Comparison of ENCODE assay signal across 18 cellular contexts in the genomic region with DNA sequence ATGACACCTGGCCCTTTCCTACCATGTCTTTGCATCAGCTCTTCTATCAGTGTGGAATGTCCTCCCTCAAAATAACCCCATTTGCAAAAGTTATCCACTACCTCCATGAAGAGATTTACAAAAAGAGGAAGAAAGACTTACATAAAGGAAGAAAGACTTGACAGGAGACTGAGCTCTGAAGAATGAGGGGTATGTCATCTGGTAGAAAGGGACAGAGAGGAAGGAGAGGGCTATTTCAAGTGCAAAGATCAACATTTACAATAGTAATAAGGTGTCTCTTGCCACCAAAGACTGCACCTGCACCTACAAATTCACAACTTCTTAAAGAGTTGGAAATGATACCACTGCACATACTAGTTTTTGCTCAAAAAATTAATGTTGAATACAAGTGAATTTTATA.
"Had no signal": no experiment of that assay in that cellular context is flagged by ENCODE, and none has a peak within 500 bp of the region (broad histone marks: within the 10 kb centered on the region; RNA-seq: fewer than 3 reads in every experiment).

No MANE protein-coding gene starts in this region.

- H3K4me1 Mint-ChIP-seq: central memory CD8-positive, alpha-beta T cell had no signal

- H3K36me3 ChIP-seq: gastrocnemius medialis, upper lobe of right lung had no signal

- H3K4me3 Mint-ChIP-seq: brain; central memory CD8-positive, alpha-beta T cell; dendritic cell treated with granulocyte-macrophage colony-stimulating factor and Interleukin-4, amounts not matched to agents 40 ng/mL and 50 ng/mL, for 4 days; effector memory CD8-positive, alpha-beta T cell; mesothelial cell of epicardium; neural crest cell; stimulated activated naive CD8-positive, alpha-beta T cell treated with anti-CD3 and anti-CD28 coated beads, Interleukin-15, amount 100 ng/mL, for 72 hours had no signal

- H3K36me3 Mint-ChIP-seq: activated naive CD4-positive, alpha-beta T cell treated with anti-CD3 and anti-CD28 coated beads, Interleukin-2, amount 50 U/mL, for 72 hours had no signal

- H3K4me3 ChIP-seq: testis, upper lobe of right lung had no signal

- H3K9me3 Mint-ChIP-seq: activated naive CD4-positive, alpha-beta T cell treated with anti-CD3 and anti-CD28 coated beads, Interleukin-2, amount 50 U/mL, for 72 hours; brain; central memory CD8-positive, alpha-beta T cell; dendritic cell treated with granulocyte-macrophage colony-stimulating factor and Interleukin-4, amounts not matched to agents 40 ng/mL and 50 ng/mL, for 4 days; effector memory CD8-positive, alpha-beta T cell; mesothelial cell of epicardium; neural crest cell; stimulated activated naive CD8-positive, alpha-beta T cell treated with anti-CD3 and anti-CD28 coated beads, Interleukin-15, amount 100 ng/mL, for 72 hours had no signal

- H3K4me1 ChIP-seq: parathyroid adenoma, testis had no signal

- ATAC-seq: activated naive CD4-positive, alpha-beta T cell treated with anti-CD3 and anti-CD28 coated beads, Interleukin-2, amount 50 U/mL, for 72 hours; effector memory CD8-positive, alpha-beta T cell; gastrocnemius medialis; stimulated activated naive CD8-positive, alpha-beta T cell treated with anti-CD3 and anti-CD28 coated beads, Interleukin-15, amount 100 ng/mL, for 72 hours; upper lobe of right lung had no signal

- H3K9me3 ChIP-seq: gastrocnemius medialis, testis, upper lobe of right lung had no signal

- H3K79me2 ChIP-seq: parathyroid adenoma had no signal

- H3K27me3 ChIP-seq: gastrocnemius medialis, testis, upper lobe of right lung had no signal

- DNase-seq: activated CD4-positive, alpha-beta T cell treated with anti-CD3 and anti-CD28 coated beads, Interleukin-2, amount 50 U/mL, for 4 hours; activated T-cell treated with anti-CD3 and anti-CD28 coated beads, Interleukin-2, amount 50 U/mL, for 1 hour; amygdala; effector memory CD8-positive, alpha-beta T cell; gastrocnemius medialis; kidney; stimulated activated CD4-positive, alpha-beta T cell treated with anti-CD3 and anti-CD28 coated beads, Interleukin-4, amount 100 ng/mL, for 4 hours; stimulated activated naive CD8-positive, alpha-beta T cell treated with anti-CD3 and anti-CD28 coated beads, Interleukin-15, amount 100 ng/mL, for 72 hours; testis; upper lobe of right lung had no signal

- H3K27me3 Mint-ChIP-seq: brain; stimulated activated naive CD8-positive, alpha-beta T cell treated with anti-CD3 and anti-CD28 coated beads, Interleukin-15, amount 100 ng/mL, for 72 hours had no signal

- H2AFZ ChIP-seq: parathyroid adenoma had no signal

- H3K27ac ChIP-seq: epithelial cell of prostate, parathyroid adenoma, testis, upper lobe of right lung had no signal

- H3K27ac Mint-ChIP-seq: activated naive CD4-positive, alpha-beta T cell treated with anti-CD3 and anti-CD28 coated beads, Interleukin-2, amount 50 U/mL, for 72 hours; dendritic cell treated with granulocyte-macrophage colony-stimulating factor and Interleukin-4, amounts not matched to agents 40 ng/mL and 50 ng/mL, for 4 days; effector memory CD8-positive, alpha-beta T cell; mesothelial cell of epicardium; stimulated activated naive CD8-positive, alpha-beta T cell treated with anti-CD3 and anti-CD28 coated beads, Interleukin-15, amount 100 ng/mL, for 72 hours had no signal
